ENCODE assay signal across 16 cellular contexts in genomic region chr2:212811946-212812345, GRCh38.
A peak's percentile ranks its signal among the peaks of the same experiment; 100 is the strongest.
DNase-seq lines count a peak whose midpoint lies in the region; ATAC-seq and TF ChIP-seq lines count a peak whose summit lies in the region.
"Had no signal": no experiment of that assay in that cellular context is flagged by ENCODE, and none has a peak within 500 bp of the region (broad histone marks: within the 10 kb centered on the region; RNA-seq: fewer than 3 reads in every experiment).

No MANE protein-coding gene starts in this region.

- intact Hi-C loops in natural killer cell (cut with micrococcal nuclease): loop anchor here (2.0 to 5.0 kb wide), 2 partner anchors 35 to 147 kb away; no protein-coding TSS in a partner anchor
- intact Hi-C loops in activated T-helper 2 cell treated with anti-CD3 and anti-CD28 coated beads, Interferon-gamma antibody, Interleukin-2, Interleukin-4, amounts not matched to agents 10 μg/mL and 5 μg/mL and 100 μg/mL, durations not matched to agents 14 hours and 24 hours and 36 hours (cut with micrococcal nuclease): loop anchor here (1.0 to 2.0 kb wide), 3 partner anchors 31 to 307 kb away; no protein-coding TSS in a partner anchor

- H3K27me3 ChIP-seq in MG63: no peaks in the 10 kb centered on the region

- H3K4me3 Mint-ChIP-seq in stimulated activated naive CD8-positive, alpha-beta T cell treated with anti-CD3 and anti-CD28 coated beads, Interleukin-15, amount 100 ng/mL, for 72 hours: no peak overlapping the region
- H3K4me3 Mint-ChIP-seq in natural killer cell: peak overlapping the region; percentile 40
- H3K4me3 Mint-ChIP-seq in activated T-helper 2 cell treated with anti-CD3 and anti-CD28 coated beads, Interferon-gamma antibody, Interleukin-2, Interleukin-4, amounts not matched to agents 10 μg/mL and 5 μg/mL and 100 μg/mL, durations not matched to agents 14 hours and 24 hours and 36 hours (ENCODE audit: low read depth): no peak overlapping the region
- H3K4me3 Mint-ChIP-seq: IgD-negative memory B cell had no signal

- peaks cover 5% of the 10 kb centered on the region for H3K27me3 Mint-ChIP-seq in stimulated activated naive CD8-positive, alpha-beta T cell treated with anti-CD3 and anti-CD28 coated beads, Interleukin-15, amount 100 ng/mL, for 72 hours
- H3K27me3 Mint-ChIP-seq in natural killer cell (ENCODE audit: low read depth in 2 of 2): no peaks in the 10 kb centered on the region
- H3K27me3 Mint-ChIP-seq in activated T-helper 2 cell treated with anti-CD3 and anti-CD28 coated beads, Interferon-gamma antibody, Interleukin-2, Interleukin-4, amounts not matched to agents 10 μg/mL and 5 μg/mL and 100 μg/mL, durations not matched to agents 14 hours and 24 hours and 36 hours (ENCODE audit: low read depth): peaks cover 14% of the 10 kb centered on the region
- H3K27me3 Mint-ChIP-seq: CD8-positive, alpha-beta memory T cell; IgD-negative memory B cell had no signal

- no peaks in the 10 kb centered on the region for H3K36me3 ChIP-seq in MG63
- H3K36me3 ChIP-seq: BLaER1 treated with 17β-estradiol and CSF1 and Interleukin-3, amounts not matched to agents 10 nM and 100 nM had no signal

- DNase-seq in stimulated activated naive CD8-positive, alpha-beta T cell treated with anti-CD3 and anti-CD28 coated beads, Interleukin-15, amount 100 ng/mL, for 72 hours: no peak
- no peak for DNase-seq in stimulated activated naive CD8-positive, alpha-beta T cell treated with anti-CD3 and anti-CD28 coated beads, Interleukin-15, Interleukin-2, amounts not matched to agents 100 U/mL and 50 U/mL, for 24 hours
- DNase-seq in epithelial cell of esophagus (ENCODE audit: low read depth) (peak; percentile 2), natural killer cell (no peak), MG63 (no peak)
- no peak for DNase-seq in activated CD8-positive, alpha-beta memory T cell treated with anti-CD3 and anti-CD28 coated beads, Interleukin-2, amount 50 U/mL, for 4 hours
- DNase-seq in activated T-helper 2 cell treated with anti-CD3 and anti-CD28 coated beads, Interferon-gamma antibody, Interleukin-2, Interleukin-4, amounts not matched to agents 10 μg/mL and 5 μg/mL and 100 μg/mL, durations not matched to agents 14 hours and 24 hours and 36 hours (ENCODE audit: low spot score): no peak
- DNase-seq: CD8-positive, alpha-beta memory T cell; DMS79; H7; NCI-H1436; NCI-H524 treated with DMSO at 0.1 percent for 48 hours; SHP77 treated with DMSO at 0.1 percent for 48 hours had no signal

- ATAC-seq in stimulated activated naive CD8-positive, alpha-beta T cell treated with anti-CD3 and anti-CD28 coated beads, Interleukin-15, amount 100 ng/mL, for 72 hours: peak; percentile 13
- ATAC-seq in stimulated activated naive CD8-positive, alpha-beta T cell treated with anti-CD3 and anti-CD28 coated beads, Interleukin-15, Interleukin-2, amounts not matched to agents 100 U/mL and 50 U/mL, for 24 hours: no peak
- no peak for ATAC-seq in natural killer cell
- ATAC-seq: A549 had no signal

- peaks cover 7% of the 10 kb centered on the region for H3K36me3 Mint-ChIP-seq in natural killer cell
- H3K36me3 Mint-ChIP-seq in activated T-helper 2 cell treated with anti-CD3 and anti-CD28 coated beads, Interferon-gamma antibody, Interleukin-2, Interleukin-4, amounts not matched to agents 10 μg/mL and 5 μg/mL and 100 μg/mL, durations not matched to agents 14 hours and 24 hours and 36 hours (ENCODE audit: low read depth): peaks cover 6% of the 10 kb centered on the region
- H3K36me3 Mint-ChIP-seq: CD8-positive, alpha-beta memory T cell; IgD-negative memory B cell had no signal

- peaks cover 13% of the 10 kb centered on the region for H3K4me1 Mint-ChIP-seq in stimulated activated naive CD8-positive, alpha-beta T cell treated with anti-CD3 and anti-CD28 coated beads, Interleukin-15, amount 100 ng/mL, for 72 hours
- H3K4me1 Mint-ChIP-seq in natural killer cell: peaks cover 77 to 86% of the 10 kb centered on the region in 2 donors
- peaks cover 14% of the 10 kb centered on the region for H3K4me1 Mint-ChIP-seq in activated T-helper 2 cell treated with anti-CD3 and anti-CD28 coated beads, Interferon-gamma antibody, Interleukin-2, Interleukin-4, amounts not matched to agents 10 μg/mL and 5 μg/mL and 100 μg/mL, durations not matched to agents 14 hours and 24 hours and 36 hours (ENCODE audit: low read depth)
- H3K4me1 Mint-ChIP-seq: IgD-negative memory B cell had no signal

- peaks cover 8% of the 10 kb centered on the region for H3K9me3 ChIP-seq in MG63
- H3K9me3 ChIP-seq: A549 had no signal

- no peak for TF ChIP-seq CTCF in epithelial cell of esophagus (IDR thresholded peaks at IDR 0.05; ENCODE audit: insufficient read depth, low read depth, low read length, missing control alignments)
- TF ChIP-seq CTCF in natural killer cell (IDR thresholded peaks at IDR 0.05): no peak

- H3K4me3 ChIP-seq in epithelial cell of esophagus (ENCODE audit: low read length) (no peak overlapping the region), MG63 (no peak overlapping the region)
- H3K4me3 ChIP-seq: A549; BLaER1 treated with 17β-estradiol and CSF1 and Interleukin-3, amounts not matched to agents 10 nM and 100 nM had no signal

- no peak overlapping the region for H3K27ac Mint-ChIP-seq in stimulated activated naive CD8-positive, alpha-beta T cell treated with anti-CD3 and anti-CD28 coated beads, Interleukin-15, amount 100 ng/mL, for 72 hours
- peak overlapping the region; percentile 84 for H3K27ac Mint-ChIP-seq in natural killer cell
- H3K27ac Mint-ChIP-seq in activated T-helper 2 cell treated with anti-CD3 and anti-CD28 coated beads, Interferon-gamma antibody, Interleukin-2, Interleukin-4, amounts not matched to agents 10 μg/mL and 5 μg/mL and 100 μg/mL, durations not matched to agents 14 hours and 24 hours and 36 hours: no peak overlapping the region

- no peaks in the 10 kb centered on the region for H3K9me3 Mint-ChIP-seq in stimulated activated naive CD8-positive, alpha-beta T cell treated with anti-CD3 and anti-CD28 coated beads, Interleukin-15, amount 100 ng/mL, for 72 hours
- H3K9me3 Mint-ChIP-seq in natural killer cell: no peaks in the 10 kb centered on the region
- peaks cover 7% of the 10 kb centered on the region for H3K9me3 Mint-ChIP-seq in activated T-helper 2 cell treated with anti-CD3 and anti-CD28 coated beads, Interferon-gamma antibody, Interleukin-2, Interleukin-4, amounts not matched to agents 10 μg/mL and 5 μg/mL and 100 μg/mL, durations not matched to agents 14 hours and 24 hours and 36 hours
- H3K9me3 Mint-ChIP-seq: IgD-negative memory B cell had no signal

Comparison
In these comparisons a context has a peak if more than half of its experiments do, and no peak if none do; other contexts are left out.
1. H3K27ac Mint-ChIP-seq: peak in natural killer cell (2 of 2); none in stimulated activated naive CD8-positive, alpha-beta T cell treated with anti-CD3 and anti-CD28 coated beads, Interleukin-15, amount 100 ng/mL, for 72 hours (0 of 2) and activated T-helper 2 cell treated with anti-CD3 and anti-CD28 coated beads, Interferon-gamma antibody, Interleukin-2, Interleukin-4, amounts not matched to agents 10 μg/mL and 5 μg/mL and 100 μg/mL, durations not matched to agents 14 hours and 24 hours and 36 hours (single experiment).